Comparison of ENCODE assay signal across 1 cellular context in the genomic region with DNA sequence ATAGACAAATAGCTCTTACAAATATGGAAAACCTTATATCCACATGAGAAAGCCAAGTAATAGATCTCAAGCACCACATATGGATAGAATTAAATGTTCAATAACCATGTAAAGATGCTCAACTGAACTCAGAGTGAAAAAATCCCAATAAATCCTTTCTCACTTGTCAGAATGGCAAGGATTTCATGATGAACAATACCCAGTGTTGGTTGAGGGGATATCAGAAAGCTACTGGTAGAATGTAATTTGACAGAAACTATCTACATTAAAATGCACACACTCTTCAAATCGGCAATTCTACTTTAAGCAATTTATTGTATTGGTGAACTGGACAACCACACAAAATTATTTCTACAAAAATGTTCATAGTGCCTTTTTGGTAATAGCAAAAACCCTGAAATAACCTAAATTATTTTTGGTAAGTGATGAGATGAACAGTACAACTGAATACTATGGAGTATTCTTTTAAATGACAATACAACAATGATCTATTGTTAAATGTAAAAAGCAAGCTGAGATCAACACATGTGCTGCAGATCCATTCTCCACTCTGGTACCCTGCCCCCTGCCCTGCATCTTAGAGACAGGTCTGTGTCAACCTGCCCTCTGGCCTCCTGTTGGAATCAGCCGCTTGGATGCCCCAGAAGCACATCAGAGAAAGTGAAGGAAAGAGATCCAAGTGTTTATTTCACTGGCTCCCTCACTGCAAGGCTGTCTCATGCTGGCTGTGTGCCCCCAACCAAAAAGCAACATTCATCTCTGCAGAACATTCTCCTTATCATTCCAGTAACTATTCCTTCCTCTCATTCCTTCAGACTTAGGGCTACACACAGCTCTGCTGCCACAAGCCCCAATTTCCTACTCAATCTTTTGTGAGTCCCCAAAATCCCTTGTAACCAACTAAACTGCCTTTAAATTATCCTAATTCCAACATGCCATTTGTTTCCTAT.
TF ChIP-seq lines count a peak whose summit lies in the region.

No MANE protein-coding gene starts in this region.

TF ChIP-seq in H1, 55 proteins besides CTCF, POLR2A, EP300 and RAD21 (continued from another document):
- TF ChIP-seq, protein P1, sequence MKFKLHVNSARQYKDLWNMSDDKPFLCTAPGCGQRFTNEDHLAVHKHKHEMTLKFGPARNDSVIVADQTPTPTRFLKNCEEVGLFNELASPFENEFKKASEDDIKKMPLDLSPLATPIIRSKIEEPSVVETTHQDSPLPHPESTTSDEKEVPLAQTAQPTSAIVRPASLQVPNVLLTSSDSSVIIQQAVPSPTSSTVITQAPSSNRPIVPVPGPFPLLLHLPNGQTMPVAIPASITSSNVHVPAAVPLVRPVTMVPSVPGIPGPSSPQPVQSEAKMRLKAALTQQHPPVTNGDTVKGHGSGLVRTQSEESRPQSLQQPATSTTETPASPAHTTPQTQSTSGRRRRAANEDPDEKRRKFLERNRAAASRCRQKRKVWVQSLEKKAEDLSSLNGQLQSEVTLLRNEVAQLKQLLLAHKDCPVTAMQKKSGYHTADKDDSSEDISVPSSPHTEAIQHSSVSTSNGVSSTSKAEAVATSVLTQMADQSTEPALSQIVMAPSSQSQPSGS (IDR thresholded peaks at IDR 0.05; ENCODE audit: low read length) = no peak
- TF ChIP-seq TAF7 (optimal IDR thresholded peaks at IDR 0.05; ENCODE audit: borderline replicate concordance, low read depth, low read length) (no peak), YY1 (IDR thresholded peaks at IDR 0.05; ENCODE audit: low read depth, low read length) (no peak), BCL11A (IDR thresholded peaks at IDR 0.05; ENCODE audit: low read depth in 2 of 2, low read length in 2 of 2) (no peak), TBP (IDR thresholded peaks at IDR 0.05; ENCODE audit: low read depth, low read length) (no peak)
